10 cellular contexts compared by ENCODE assay signal in the genomic region with DNA sequence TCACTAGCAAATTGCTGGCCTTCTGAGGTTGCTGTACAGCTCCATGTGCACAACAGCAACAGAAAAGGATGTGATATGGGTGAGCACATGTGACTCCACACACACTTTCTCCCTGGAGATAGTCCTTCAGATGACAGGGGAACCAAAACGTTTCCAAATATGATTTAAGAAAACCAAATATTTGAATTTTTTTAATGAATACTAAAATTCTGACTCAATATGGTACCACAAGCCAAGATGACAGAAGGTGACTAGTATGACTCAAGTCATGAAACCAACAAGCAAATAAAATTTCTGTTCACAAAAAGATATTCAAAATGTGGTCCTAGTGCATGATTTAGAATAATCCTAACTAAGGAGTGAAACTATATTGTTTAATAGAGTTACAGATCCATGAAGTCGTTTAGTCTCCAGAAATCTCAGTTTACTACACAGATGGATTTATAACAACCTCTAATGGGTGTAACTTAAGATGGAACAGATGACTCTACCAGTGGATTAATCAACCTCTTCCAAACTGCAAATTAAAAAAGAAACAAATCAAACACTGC.
A peak's percentile ranks its signal among the peaks of the same experiment; 100 is the strongest.
DNase-seq lines count a peak whose midpoint lies in the region; ATAC-seq and TF ChIP-seq lines count a peak whose summit lies in the region.
"Had no signal": no experiment of that assay in that cellular context is flagged by ENCODE, and none has a peak within 500 bp of the region (broad histone marks: within the 10 kb centered on the region; RNA-seq: fewer than 3 reads in every experiment).

No MANE protein-coding gene starts in this region.

- TF ChIP-seq EP300 in gastroesophageal sphincter (IDR thresholded peaks at IDR 0.05) = no peak

- no peak overlapping the region for H3K4me3 ChIP-seq in gastroesophageal sphincter
- no peak overlapping the region for H3K4me3 ChIP-seq in GM23338

- H3K36me3 ChIP-seq in gastroesophageal sphincter (no peaks in the 10 kb centered on the region), GM23338 (ENCODE audit: insufficient read depth) (no peaks in the 10 kb centered on the region)

- ATAC-seq in GM19467 (IDR thresholded peaks at IDR 0.05; ENCODE audit: unreplicated experiment) (peak; percentile 89), HG03095 (IDR thresholded peaks at IDR 0.05; ENCODE audit: unreplicated experiment) (peak; percentile 92), gastroesophageal sphincter (peak; percentile 57), GM23338 (no peak)
- ATAC-seq: HCT116 had no signal

- H2AFZ ChIP-seq in GM23338 = no peak overlapping the region

- H3K4me2 ChIP-seq in GM23338 = no peak overlapping the region

- H3K36me3 Mint-ChIP-seq in GM23338 (ENCODE audit: low read depth) = no peaks in the 10 kb centered on the region

- no peaks in the 10 kb centered on the region for H4K20me1 ChIP-seq in GM23338 (replicated peaks; ENCODE audit: insufficient read depth)

- H3K27ac ChIP-seq in gastroesophageal sphincter (peak overlapping the region in 3 of 4 donors; percentile 7 to 23 (median 20)), GM23338 (ENCODE audit: low read depth) (no peak overlapping the region)

- no peak for TF ChIP-seq POLR2A in gastroesophageal sphincter (IDR thresholded peaks at IDR 0.05)

- no peaks in the 10 kb centered on the region for H3F3A ChIP-seq in GM23338 (replicated peaks; ENCODE audit: low read depth)

- no peaks in the 10 kb centered on the region for H3K79me2 ChIP-seq in GM23338 (replicated peaks; ENCODE audit: insufficient read depth)

- no peak overlapping the region for H3K27ac Mint-ChIP-seq in GM23338

- 33 to 51% methylated on average over 2 of the region's 2 CpGs for WGBS in gastroesophageal sphincter (ENCODE audit: low coverage in 1 of 2), 2 donors

- no peak overlapping the region for H3K4me3 Mint-ChIP-seq in GM23338

- no peaks in the 10 kb centered on the region for H3K4me1 Mint-ChIP-seq in GM23338

- H3K9me2 ChIP-seq in GM23338 (ENCODE audit: insufficient read depth) = peaks cover 3% of the 10 kb centered on the region; the same call in 1 of the 2 replicates

- H3K27me3 Mint-ChIP-seq in GM23338 (ENCODE audit: insufficient read depth, low read depth, poor library complexity) = peaks cover 2% of the 10 kb centered on the region

- H3K4me1 ChIP-seq in gastroesophageal sphincter = no peaks in the 10 kb centered on the region
- H3K4me1 ChIP-seq in GM23338 (ENCODE audit: insufficient read depth) = no peaks in the 10 kb centered on the region

- no peak for TF ChIP-seq CTCF in gastroesophageal sphincter (IDR thresholded peaks at IDR 0.05)
- no peak for TF ChIP-seq CTCF in GM23338 (conservative IDR thresholded peaks at IDR 0.05; ENCODE audit: low read depth in 2 of 2)

- H3K27me3 ChIP-seq in gastroesophageal sphincter = no peaks in the 10 kb centered on the region
- H3K27me3 ChIP-seq in GM23338 (ENCODE audit: insufficient read depth) = no peaks in the 10 kb centered on the region

- peaks cover 3% of the 10 kb centered on the region; the same call in 2 of the 3 replicates for H3K9me3 Mint-ChIP-seq in GM23338

- H3K9me3 ChIP-seq in gastroesophageal sphincter = peaks cover 0 to 7% (median 0%) of the 10 kb centered on the region in 3 donors

- peak; percentile 26 for DNase-seq in NCI-H748 (lab: John Stamatoyannopoulos, UW; ENCODE audit: unreplicated experiment)
- DNase-seq in NCI-H748 treated with DMSO at 0.1 percent for 48 hours (lab: John Stamatoyannopoulos, UW) = no peak
- no peak for DNase-seq in GM23338 (ENCODE audit: low spot score)
- DNase-seq in NCI-H1092 treated with DMSO at 0.1 percent for 48 hours (lab: John Stamatoyannopoulos, UW) = no peak
- DNase-seq in DMS79 (lab: John Stamatoyannopoulos, UW) = no peak
- DNase-seq: NCI-H526 had no signal

TF ChIP-seq in GM23338, 12 proteins besides CTCF, POLR2A, EP300 and RAD21 (continues in another document):
- TF ChIP-seq EZH2 (IDR thresholded peaks at IDR 0.05; ENCODE audit: low read depth, unreplicated experiment) (no peak), CREB1 (CRISPR knock-in tag; IDR thresholded peaks at IDR 0.05; ENCODE audit: low read depth) (no peak), REST (IDR thresholded peaks at IDR 0.05; ENCODE audit: unreplicated experiment) (no peak), STAT1 (IDR thresholded peaks at IDR 0.05; ENCODE audit: unreplicated experiment) (no peak), POLR2AphosphoS5 (IDR thresholded peaks at IDR 0.05; ENCODE audit: low read depth) (no peak), EZH2phosphoT487 (IDR thresholded peaks at IDR 0.05; ENCODE audit: unreplicated experiment) (no peak), NANOG (IDR thresholded peaks at IDR 0.05; ENCODE audit: borderline replicate concordance) (no peak), JUNB (IDR thresholded peaks at IDR 0.05; ENCODE audit: unreplicated experiment) (no peak), ZNF114 (CRISPR knock-in tag; IDR thresholded peaks at IDR 0.05) (no peak)
- TF ChIP-seq, protein P1, sequence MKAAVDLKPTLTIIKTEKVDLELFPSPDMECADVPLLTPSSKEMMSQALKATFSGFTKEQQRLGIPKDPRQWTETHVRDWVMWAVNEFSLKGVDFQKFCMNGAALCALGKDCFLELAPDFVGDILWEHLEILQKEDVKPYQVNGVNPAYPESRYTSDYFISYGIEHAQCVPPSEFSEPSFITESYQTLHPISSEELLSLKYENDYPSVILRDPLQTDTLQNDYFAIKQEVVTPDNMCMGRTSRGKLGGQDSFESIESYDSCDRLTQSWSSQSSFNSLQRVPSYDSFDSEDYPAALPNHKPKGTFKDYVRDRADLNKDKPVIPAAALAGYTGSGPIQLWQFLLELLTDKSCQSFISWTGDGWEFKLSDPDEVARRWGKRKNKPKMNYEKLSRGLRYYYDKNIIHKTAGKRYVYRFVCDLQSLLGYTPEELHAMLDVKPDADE (IDR thresholded peaks at IDR 0.05) = no peak
